ENCODE assay signal across 9 cellular contexts in the genomic region with DNA sequence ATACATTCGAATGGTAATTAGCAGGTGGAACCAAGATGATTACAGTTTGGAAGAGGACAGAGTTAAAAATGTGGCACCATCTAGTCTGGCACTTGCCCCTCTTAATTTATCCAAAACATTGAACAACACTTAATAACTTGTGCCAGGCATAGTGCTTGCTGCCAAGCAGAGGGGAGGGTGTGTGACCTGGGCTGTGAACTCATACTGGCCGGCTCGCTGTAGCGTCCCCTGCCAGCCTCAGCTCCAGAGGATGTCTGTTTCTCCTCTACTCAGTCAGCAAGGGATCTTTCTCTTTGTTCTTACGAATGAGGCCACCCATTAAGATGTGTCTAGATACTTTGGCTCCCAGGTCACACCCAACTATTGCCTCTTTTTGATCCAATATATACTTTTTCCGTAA.
DNase-seq lines count a peak whose midpoint lies in the region; ATAC-seq and TF ChIP-seq lines count a peak whose summit lies in the region.
"Had no signal": no experiment of that assay in that cellular context is flagged by ENCODE, and none has a peak within 500 bp of the region (broad histone marks: within the 10 kb centered on the region; RNA-seq: fewer than 3 reads in every experiment).

No MANE protein-coding gene starts in this region.

- no peak for TF ChIP-seq CTCF in GM10266 (IDR thresholded peaks at IDR 0.05; ENCODE audit: control insufficient read depth, insufficient read depth, low read depth, missing control alignments)

- no peak for ATAC-seq in activated T-cell treated with anti-CD3 and anti-CD28 coated beads, Interleukin-2, amount 50 U/mL, for 4 hours
- ATAC-seq in HG03025 (IDR thresholded peaks at IDR 0.05; ENCODE audit: low FRiP score, unreplicated experiment) = peak; percentile 11
- no peak for ATAC-seq in activated naive CD8-positive, alpha-beta T cell treated with anti-CD3 and anti-CD28 coated beads, Interleukin-2, amount 10 ng/mL, durations not matched to agents 7 days and 5 days (ENCODE audit: low read depth)
- no peak for ATAC-seq in stimulated activated memory B cell treated with anti-CD40 and anti-IgM and Interleukin-4, amounts not matched to agents 10 μg/mL and 1 μg/mL and 100 μg/mL, for 72 hours

- no peaks in the 10 kb centered on the region for H3K27me3 Mint-ChIP-seq in activated T-cell treated with anti-CD3 and anti-CD28 coated beads, Interleukin-2, amount 50 U/mL, for 4 hours (ENCODE audit: low read depth)
- no peaks in the 10 kb centered on the region for H3K27me3 Mint-ChIP-seq in activated naive CD8-positive, alpha-beta T cell treated with anti-CD3 and anti-CD28 coated beads, Interleukin-2, amount 10 ng/mL, durations not matched to agents 7 days and 5 days
- no peaks in the 10 kb centered on the region for H3K27me3 Mint-ChIP-seq in stimulated activated memory B cell treated with anti-CD40 and anti-IgM and Interleukin-4, amounts not matched to agents 10 μg/mL and 1 μg/mL and 100 μg/mL, for 72 hours

- POLR2A ChIA-PET in activated naive CD8-positive, alpha-beta T cell treated with anti-CD3 and anti-CD28 coated beads, Interleukin-2, amount 10 ng/mL, durations not matched to agents 7 days and 5 days (lab: Charles Lee) = interaction anchor here (0.5 to 1.4 kb wide), 3 partner anchors 10 to 76 kb away, joined by 3 to 4 read pairs (median 3); no protein-coding TSS in a partner anchor

- peak overlapping the region; percentile 56 for H3K4me3 Mint-ChIP-seq in activated T-cell treated with anti-CD3 and anti-CD28 coated beads, Interleukin-2, amount 50 U/mL, for 4 hours
- peak overlapping the region; percentile 80 for H3K4me3 Mint-ChIP-seq in activated naive CD8-positive, alpha-beta T cell treated with anti-CD3 and anti-CD28 coated beads, Interleukin-2, amount 10 ng/mL, durations not matched to agents 7 days and 5 days
- H3K4me3 Mint-ChIP-seq in stimulated activated memory B cell treated with anti-CD40 and anti-IgM and Interleukin-4, amounts not matched to agents 10 μg/mL and 1 μg/mL and 100 μg/mL, for 72 hours = peak overlapping the region; percentile 61
- H3K4me3 Mint-ChIP-seq: neural crest cell had no signal

- peaks cover 6% of the 10 kb centered on the region for H3K9me3 Mint-ChIP-seq in activated T-cell treated with anti-CD3 and anti-CD28 coated beads, Interleukin-2, amount 50 U/mL, for 4 hours
- peaks cover 11% of the 10 kb centered on the region for H3K9me3 Mint-ChIP-seq in activated naive CD8-positive, alpha-beta T cell treated with anti-CD3 and anti-CD28 coated beads, Interleukin-2, amount 10 ng/mL, durations not matched to agents 7 days and 5 days
- peaks cover 3% of the 10 kb centered on the region for H3K9me3 Mint-ChIP-seq in stimulated activated memory B cell treated with anti-CD40 and anti-IgM and Interleukin-4, amounts not matched to agents 10 μg/mL and 1 μg/mL and 100 μg/mL, for 72 hours

- no peaks in the 10 kb centered on the region for H3K36me3 Mint-ChIP-seq in activated T-cell treated with anti-CD3 and anti-CD28 coated beads, Interleukin-2, amount 50 U/mL, for 4 hours (ENCODE audit: insufficient read depth)
- H3K36me3 Mint-ChIP-seq in activated naive CD8-positive, alpha-beta T cell treated with anti-CD3 and anti-CD28 coated beads, Interleukin-2, amount 10 ng/mL, durations not matched to agents 7 days and 5 days = peaks cover 31% of the 10 kb centered on the region
- no peaks in the 10 kb centered on the region for H3K36me3 Mint-ChIP-seq in stimulated activated memory B cell treated with anti-CD40 and anti-IgM and Interleukin-4, amounts not matched to agents 10 μg/mL and 1 μg/mL and 100 μg/mL, for 72 hours

- peaks cover 38% of the 10 kb centered on the region for H3K4me1 Mint-ChIP-seq in activated T-cell treated with anti-CD3 and anti-CD28 coated beads, Interleukin-2, amount 50 U/mL, for 4 hours (ENCODE audit: low read depth)
- peaks cover 23% of the 10 kb centered on the region for H3K4me1 Mint-ChIP-seq in activated naive CD8-positive, alpha-beta T cell treated with anti-CD3 and anti-CD28 coated beads, Interleukin-2, amount 10 ng/mL, durations not matched to agents 7 days and 5 days
- H3K4me1 Mint-ChIP-seq in stimulated activated memory B cell treated with anti-CD40 and anti-IgM and Interleukin-4, amounts not matched to agents 10 μg/mL and 1 μg/mL and 100 μg/mL, for 72 hours = peaks cover 70% of the 10 kb centered on the region
- H3K4me1 Mint-ChIP-seq: neural crest cell had no signal

- H3K27ac Mint-ChIP-seq in activated naive CD8-positive, alpha-beta T cell treated with anti-CD3 and anti-CD28 coated beads, Interleukin-2, amount 10 ng/mL, durations not matched to agents 7 days and 5 days = peak overlapping the region; percentile 99
- H3K27ac Mint-ChIP-seq in stimulated activated memory B cell treated with anti-CD40 and anti-IgM and Interleukin-4, amounts not matched to agents 10 μg/mL and 1 μg/mL and 100 μg/mL, for 72 hours = peak overlapping the region; percentile 92

- no peak for DNase-seq in activated T-cell treated with anti-CD3 and anti-CD28 coated beads, Interleukin-2, amount 50 U/mL, for 4 hours
- DNase-seq in activated T-cell treated with anti-CD3 and anti-CD28 coated beads, Interleukin-2, amount 50 U/mL, for 1 hour = no peak
- DNase-seq in activated naive CD8-positive, alpha-beta T cell treated with anti-CD3 and anti-CD28 coated beads, Interleukin-2, amount 10 ng/mL, durations not matched to agents 7 days and 5 days = no peak
- DNase-seq in NCI-H1436 treated with DMSO at 0.1 percent for 48 hours (lab: John Stamatoyannopoulos, UW) (no peak), GM10266 (ENCODE audit: extremely low spot score) (no peak), activated gamma-delta T cell treated with Interleukin-2 at 50 U/mL for 16 hours (no peak)
